In genomic region chr11:11336664-11337063, GRCh38 we compare ENCODE assay signal across 21 cellular contexts.
DNase-seq lines count a peak whose midpoint lies in the region; ATAC-seq and TF ChIP-seq lines count a peak whose summit lies in the region.
"Had no signal": no experiment of that assay in that cellular context is flagged by ENCODE, and none has a peak within 500 bp of the region (broad histone marks: within the 10 kb centered on the region; RNA-seq: fewer than 3 reads in every experiment).

No MANE protein-coding gene starts in this region.

- H3K36me3 ChIP-seq in tibial artery: peaks cover 1 to 37% (median 9%) of the 10 kb centered on the region in 3 donors
- H3K36me3 ChIP-seq: BLaER1 had no signal

- H3K27me3 ChIP-seq in tibial artery: no peaks in the 10 kb centered on the region
- H3K27me3 ChIP-seq: BLaER1 had no signal

- TF ChIP-seq CTCF in tibial artery (IDR thresholded peaks at IDR 0.05): no peak

- no peak overlapping the region for H3K27ac ChIP-seq in tibial artery
- H3K27ac ChIP-seq: 22Rv1, BLaER1, C4-2B had no signal

- DNase-seq in DMS53 (lab: John Stamatoyannopoulos, UW) (peak; percentile 44), DMS53 treated with DMSO at 0.1 percent for 48 hours (lab: John Stamatoyannopoulos, UW; ENCODE audit: unreplicated experiment) (no peak), NCI-H774 (lab: John Stamatoyannopoulos, UW) (peak; percentile 1), LoVo (ENCODE audit: low spot score) (no peak), tibial artery (no peak), NOMO-1 treated with dmso at 0.1 percent for 144 hours (lab: John Stamatoyannopoulos, UW; ENCODE audit: unreplicated experiment) (no peak)
- DNase-seq: Caco-2; CD4-positive, CD25-positive, alpha-beta regulatory T cell; CD8-positive, alpha-beta T cell; DMS153; DMS79 treated with DMSO at 0.1 percent for 48 hours; H9 had no signal

- H3K9me3 Mint-ChIP-seq in dendritic cell treated with granulocyte-macrophage colony-stimulating factor and Interleukin-4, amounts not matched to agents 40 ng/mL and 50 ng/mL, for 4 days: no peaks in the 10 kb centered on the region
- H3K9me3 Mint-ChIP-seq: CD8-positive, alpha-beta T cell; GM23338; H9 had no signal

- peak; percentile 57 for ATAC-seq in GM21367 (IDR thresholded peaks at IDR 0.05; ENCODE audit: unreplicated experiment)
- ATAC-seq: CD8-positive, alpha-beta T cell; GM12878; GM23338; HCT116 had no signal

- peaks cover 93% of the 10 kb centered on the region for H3K36me3 Mint-ChIP-seq in dendritic cell treated with granulocyte-macrophage colony-stimulating factor and Interleukin-4, amounts not matched to agents 40 ng/mL and 50 ng/mL, for 4 days (ENCODE audit: low read depth)
- H3K36me3 Mint-ChIP-seq: CD4-positive, CD25-positive, alpha-beta regulatory T cell; CD8-positive, alpha-beta T cell had no signal

- H3K4me1 Mint-ChIP-seq in dendritic cell treated with granulocyte-macrophage colony-stimulating factor and Interleukin-4, amounts not matched to agents 40 ng/mL and 50 ng/mL, for 4 days (ENCODE audit: low read depth): peaks cover 37% of the 10 kb centered on the region
- H3K4me1 Mint-ChIP-seq: B cell; CD4-positive, CD25-positive, alpha-beta regulatory T cell had no signal

- no peak overlapping the region for H3K4me3 Mint-ChIP-seq in dendritic cell treated with granulocyte-macrophage colony-stimulating factor and Interleukin-4, amounts not matched to agents 40 ng/mL and 50 ng/mL, for 4 days
- H3K4me3 Mint-ChIP-seq: B cell; CD4-positive, CD25-positive, alpha-beta regulatory T cell; CD8-positive, alpha-beta T cell; GM23338; H9 had no signal

- H3K9me3 ChIP-seq in tibial artery: no peaks in the 10 kb centered on the region
- H3K9me3 ChIP-seq: BLaER1, Caco-2 had no signal

- H3K27me3 Mint-ChIP-seq in dendritic cell treated with granulocyte-macrophage colony-stimulating factor and Interleukin-4, amounts not matched to agents 40 ng/mL and 50 ng/mL, for 4 days: peaks cover 24% of the 10 kb centered on the region

- no peak overlapping the region for H3K4me3 ChIP-seq in tibial artery
- H3K4me3 ChIP-seq: BLaER1, GM12878, GM23338 had no signal

- intact Hi-C loops in dendritic cell treated with granulocyte-macrophage colony-stimulating factor and Interleukin-4, amounts not matched to agents 40 ng/mL and 50 ng/mL, for 4 days (cut with micrococcal nuclease): no loop called here
- intact Hi-C loops in tibial artery (cut with DNase I; ENCODE audit: low total_unique reads): no loop called here

- H3K27ac Mint-ChIP-seq in dendritic cell treated with granulocyte-macrophage colony-stimulating factor and Interleukin-4, amounts not matched to agents 40 ng/mL and 50 ng/mL, for 4 days: peak overlapping the region; percentile 6
- H3K27ac Mint-ChIP-seq: B cell; CD4-positive, CD25-positive, alpha-beta regulatory T cell; CD8-positive, alpha-beta T cell; GM23338; H9 had no signal

- H3K4me1 ChIP-seq in tibial artery: no peaks in the 10 kb centered on the region
- H3K4me1 ChIP-seq: BLaER1, Caco-2 had no signal

Comparison
In these comparisons a context has a peak if more than half of its experiments do, and no peak if none do; other contexts are left out.
1. DNase-seq: peak in DMS53 (single experiment) and NCI-H774 (single experiment); none in DMS53 treated with DMSO at 0.1 percent for 48 hours (single experiment), LoVo (single experiment), tibial artery (0 of 2) and NOMO-1 treated with dmso at 0.1 percent for 144 hours (single experiment).